21 cellular contexts compared by ENCODE assay signal in genomic region chr2:52886556-52886955, GRCh38.
"Had no signal": no experiment of that assay in that cellular context is flagged by ENCODE, and none has a peak within 500 bp of the region (broad histone marks: within the 10 kb centered on the region; RNA-seq: fewer than 3 reads in every experiment).

No MANE protein-coding gene starts in this region.

- ATAC-seq: naive thymus-derived CD8-positive, alpha-beta T cell; natural killer cell treated with Interleukin-12 subunit alpha and Interleukin-12 subunit beta and Interleukin-15 and Interleukin-18, amount 100 ng/mL, for 72 hours; psoas muscle; right cardiac atrium; right lobe of liver; stimulated activated effector memory CD8-positive, alpha-beta T cell treated with anti-CD3 and anti-CD28 coated beads, Interleukin-12 subunit alpha, Interleukin-12 subunit beta, amount 100 ng/mL, for 72 hours; stimulated activated naive B cell treated with anti-CD40 and anti-IgM and Interleukin-4, amounts not matched to agents 10 μg/mL and 1 μg/mL and 100 μg/mL, for 72 hours had no signal

- DNase-seq: naive thymus-derived CD8-positive, alpha-beta T cell; nephron progenitor cell; nucleus accumbens; ovary; psoas muscle; right cardiac atrium; right lobe of liver; sigmoid colon; small intestine; stimulated activated CD4-positive, alpha-beta T cell treated with anti-CD3 and anti-CD28 coated beads, Interleukin-15, amount 100 ng/mL, for 24 hours; stimulated activated CD4-positive, alpha-beta T cell treated with anti-CD3 and anti-CD28 coated beads, Interleukin-2, amount 100 ng/mL, for 24 hours; stimulated activated CD4-positive, alpha-beta T cell treated with anti-CD3 and anti-CD28 coated beads, Interleukin-2, amount 100 ng/mL, for 48 hours; stimulated activated CD4-positive, alpha-beta T cell treated with anti-CD3 and anti-CD28 coated beads, Interleukin-4, amount 100 ng/mL, for 24 hours; stimulated activated naive B cell treated with anti-CD40 and anti-IgM and Interleukin-4, amounts not matched to agents 10 μg/mL and 1 μg/mL and 100 μg/mL, for 72 hours; stimulated activated naive CD4-positive, alpha-beta T cell treated with Interleukin-2 at 50 U/mL for 16 hours; stomach; testis; trophoblast cell; upper lobe of left lung had no signal
